ENCODE assay signal across 8 cellular contexts in genomic region chr16:67872631-67873434, GRCh38. TPM values are rescaled to one million over a fixed set of nuclear protein-coding genes. Genes with fewer than 3 reads are reported as not detected.
DNase-seq lines count a peak whose midpoint lies in the region; ATAC-seq and TF ChIP-seq lines count a peak whose summit lies in the region.

Gene EDC4, plus strand, starts transcription at chr16:67873052. Its CDS starts 210 bp downstream, at chr16:67873262.

- DNase-seq in NCI-H1694 treated with DMSO at 0.1 percent for 48 hours (lab: John Stamatoyannopoulos, UW) (peak; percentile 3), NCI-H1694 (lab: John Stamatoyannopoulos, UW) (no peak), NCI-H2196 (lab: John Stamatoyannopoulos, UW; ENCODE audit: unreplicated experiment) (peak; percentile 59), chondrocyte (ENCODE audit: low spot score) (peak; percentile 93), kidney epithelial cell (ENCODE audit: low read depth) (no peak)
- peak; percentile 92 for DNase-seq in activated CD4-positive, alpha-beta T cell treated with anti-CD3 and anti-CD28 coated beads for 36 hours
- DNase-seq in stimulated activated CD4-positive, alpha-beta T cell treated with anti-CD3 and anti-CD28 coated beads, Interleukin-15, amount 100 ng/mL, for 24 hours, result peak; percentile 90

- CTCF ChIA-PET in activated CD4-positive, alpha-beta T cell treated with anti-CD3 and anti-CD28 coated beads for 36 hours (lab: Charles Lee), result interaction anchor here (0.7 to 2.1 kb wide), 8 partner anchors 9 to 217 kb away, joined by 3 to 8 read pairs (median 4); no protein-coding TSS in a partner anchor

- ATAC-seq in HG02798 (IDR thresholded peaks at IDR 0.05; ENCODE audit: poor library complexity, unreplicated experiment), result peak; percentile 81
- ATAC-seq in activated CD4-positive, alpha-beta T cell treated with anti-CD3 and anti-CD28 coated beads for 36 hours, result peak; percentile 89

- H3K4me3 Mint-ChIP-seq in activated CD4-positive, alpha-beta T cell treated with anti-CD3 and anti-CD28 coated beads for 36 hours, result peak within 1 kb of the TSS; percentile 77
- H3K4me3 Mint-ChIP-seq in chondrocyte (ENCODE audit: unreplicated experiment), result peak within 1 kb of the TSS; percentile 87

- peak within 1 kb of the TSS; percentile 80 for H3K4me3 ChIP-seq in kidney epithelial cell (ENCODE audit: low read depth, low read length)

- peaks cover 30% of the 10 kb centered on the region for H3K4me1 Mint-ChIP-seq in activated CD4-positive, alpha-beta T cell treated with anti-CD3 and anti-CD28 coated beads for 36 hours
- H3K4me1 Mint-ChIP-seq in chondrocyte (ENCODE audit: low read depth), result peaks cover 27% of the 10 kb centered on the region

- H3K9me3 Mint-ChIP-seq in activated CD4-positive, alpha-beta T cell treated with anti-CD3 and anti-CD28 coated beads for 36 hours (ENCODE audit: low read depth), result no peaks in the 10 kb centered on the region
- H3K9me3 Mint-ChIP-seq in chondrocyte (ENCODE audit: low read depth), result no peaks in the 10 kb centered on the region

- POLR2A ChIA-PET in activated CD4-positive, alpha-beta T cell treated with anti-CD3 and anti-CD28 coated beads for 36 hours (lab: Charles Lee), result interaction anchor here (0.6 to 1.2 kb wide), 3 partner anchors 27 to 63 kb away, joined by 3 to 7 read pairs (median 3); partner anchors contain the start of gene NUTF2

- no peaks in the 10 kb centered on the region for H3K27me3 Mint-ChIP-seq in activated CD4-positive, alpha-beta T cell treated with anti-CD3 and anti-CD28 coated beads for 36 hours
- H3K27me3 Mint-ChIP-seq in chondrocyte (ENCODE audit: low read depth), result no peaks in the 10 kb centered on the region

- H3K27ac Mint-ChIP-seq in activated CD4-positive, alpha-beta T cell treated with anti-CD3 and anti-CD28 coated beads for 36 hours, result peak within 1 kb of the TSS; percentile 92
- H3K27ac Mint-ChIP-seq in chondrocyte (ENCODE audit: unreplicated experiment), result peak within 1 kb of the TSS; percentile 94

- peaks cover 11% of the 10 kb centered on the region for H3K36me3 Mint-ChIP-seq in activated CD4-positive, alpha-beta T cell treated with anti-CD3 and anti-CD28 coated beads for 36 hours (ENCODE audit: low read depth)
- peaks cover 24% of the 10 kb centered on the region for H3K36me3 Mint-ChIP-seq in chondrocyte (ENCODE audit: low read depth)

- no peaks in the 10 kb centered on the region for H3K27me3 ChIP-seq in kidney epithelial cell (ENCODE audit: control insufficient read depth, insufficient read depth, low read length)

- no peak for TF ChIP-seq CTCF in chondrocyte (IDR thresholded peaks at IDR 0.05)
- no peak for TF ChIP-seq CTCF in kidney epithelial cell (IDR thresholded peaks at IDR 0.05; ENCODE audit: insufficient read depth, low read length, poor library complexity, severe bottlenecking)

- intact Hi-C loops in activated CD4-positive, alpha-beta T cell treated with anti-CD3 and anti-CD28 coated beads for 36 hours (cut with DNase I, micrococcal nuclease), result loop anchor here (1.0 to 2.0 kb wide), 10 partner anchors 20 to 646 kb away; partner anchors contain the start of genes NUTF2 (in 2 of the 2), ATP6V0D1 (in 1 of the 2), CENPT (in 1 of the 2) and GFOD2 (in 1 of the 2)

- peaks cover 4% of the 10 kb centered on the region for H3K36me3 ChIP-seq in kidney epithelial cell (ENCODE audit: control insufficient read depth, insufficient read depth, low read length)

RNA-seq across cellular contexts. Expression of gene EDC4, which starts in this region (rescaled TPM):
- total RNA-seq in activated CD4-positive, alpha-beta T cell treated with anti-CD3 and anti-CD28 coated beads for 36 hours, result 10 to 100 TPM; 92.8 to 96.9 TPM
- total RNA-seq in chondrocyte, result 67.6 to 77.2 TPM (median 67.9 TPM) in 3 replicates
- total RNA-seq in kidney epithelial cell, result 48.4 and 60.5 TPM in 2 replicates

Comparison
In these comparisons a context has a peak if more than half of its experiments do, and no peak if none do; other contexts are left out.
1. DNase-seq: peak in NCI-H1694 treated with DMSO at 0.1 percent for 48 hours (single experiment), NCI-H2196 (single experiment), activated CD4-positive, alpha-beta T cell treated with anti-CD3 and anti-CD28 coated beads for 36 hours (single experiment), chondrocyte (single experiment) and stimulated activated CD4-positive, alpha-beta T cell treated with anti-CD3 and anti-CD28 coated beads, Interleukin-15, amount 100 ng/mL, for 24 hours (single experiment); none in NCI-H1694 (single experiment) and kidney epithelial cell (single experiment).